Comparison of ENCODE assay signal across 13 cellular contexts in genomic region chr20:32560482-32560988, GRCh38. TPM values are rescaled to one million over a fixed set of nuclear protein-coding genes. Genes with fewer than 3 reads are reported as not detected.
DNase-seq lines count a peak whose midpoint lies in the region; ATAC-seq and TF ChIP-seq lines count a peak whose summit lies in the region.
"Had no signal": no experiment of that assay in that cellular context is flagged by ENCODE, and none has a peak within 500 bp of the region (broad histone marks: within the 10 kb centered on the region; RNA-seq: fewer than 3 reads in every experiment).

No MANE protein-coding gene starts in this region.

- no peaks in the 10 kb centered on the region for H3K79me2 ChIP-seq in neural progenitor cell (ENCODE audit: low read depth)

- peaks cover 64% of the 10 kb centered on the region for H3F3A ChIP-seq in neural progenitor cell (ENCODE audit: low read depth)

- H3K9me3 Mint-ChIP-seq in activated T-cell treated with anti-CD3 and anti-CD28 coated beads, Interleukin-2, amount 50 U/mL, for 24 hours = no peaks in the 10 kb centered on the region
- H3K9me3 Mint-ChIP-seq in dendritic cell treated with granulocyte-macrophage colony-stimulating factor and Interleukin-4, amounts not matched to agents 40 ng/mL and 50 ng/mL, for 4 days = no peaks in the 10 kb centered on the region
- peaks cover 3% of the 10 kb centered on the region for H3K9me3 Mint-ChIP-seq in neural progenitor cell
- H3K9me3 Mint-ChIP-seq: H9 had no signal

- H3K27ac ChIP-seq in KOPT-K1 (ENCODE audit: low read depth, low read length, poor library complexity, severe bottlenecking) = peak overlapping the region; percentile 34
- H3K27ac ChIP-seq in neural progenitor cell = peak overlapping the region; percentile 73
- no peak overlapping the region for H3K27ac ChIP-seq in left lung
- H3K27ac ChIP-seq: ascending aorta, upper lobe of left lung had no signal

- intact Hi-C loops in dendritic cell treated with granulocyte-macrophage colony-stimulating factor and Interleukin-4, amounts not matched to agents 40 ng/mL and 50 ng/mL, for 4 days (cut with micrococcal nuclease) = no loop called here
- intact Hi-C loops in left lung (cut with DNase I) = no loop called here

- no peaks in the 10 kb centered on the region for H3K27me3 Mint-ChIP-seq in activated T-cell treated with anti-CD3 and anti-CD28 coated beads, Interleukin-2, amount 50 U/mL, for 24 hours
- H3K27me3 Mint-ChIP-seq in dendritic cell treated with granulocyte-macrophage colony-stimulating factor and Interleukin-4, amounts not matched to agents 40 ng/mL and 50 ng/mL, for 4 days = peaks cover 4% of the 10 kb centered on the region
- peaks cover 11% of the 10 kb centered on the region for H3K27me3 Mint-ChIP-seq in neural progenitor cell (ENCODE audit: insufficient read depth, low read depth)

- no peak overlapping the region for H3K9ac ChIP-seq in neural progenitor cell

- peaks cover 59% of the 10 kb centered on the region for H3K4me1 Mint-ChIP-seq in activated T-cell treated with anti-CD3 and anti-CD28 coated beads, Interleukin-2, amount 50 U/mL, for 24 hours (ENCODE audit: low read depth)
- peaks cover 33% of the 10 kb centered on the region for H3K4me1 Mint-ChIP-seq in dendritic cell treated with granulocyte-macrophage colony-stimulating factor and Interleukin-4, amounts not matched to agents 40 ng/mL and 50 ng/mL, for 4 days (ENCODE audit: low read depth)
- peaks cover 50% of the 10 kb centered on the region for H3K4me1 Mint-ChIP-seq in neural progenitor cell

- H3K4me1 ChIP-seq in neural progenitor cell = peaks cover 56% of the 10 kb centered on the region
- H3K4me1 ChIP-seq in left lung = peaks cover 0 to 19% of the 10 kb centered on the region in 2 donors
- H3K4me1 ChIP-seq: ascending aorta had no signal

- H3K4me3 ChIP-seq in neural progenitor cell = peak overlapping the region; percentile 28
- no peak overlapping the region for H3K4me3 ChIP-seq in left lung
- H3K4me3 ChIP-seq: ascending aorta, skin epidermis, upper lobe of left lung had no signal

- no peaks in the 10 kb centered on the region for H3K36me3 Mint-ChIP-seq in activated T-cell treated with anti-CD3 and anti-CD28 coated beads, Interleukin-2, amount 50 U/mL, for 24 hours (ENCODE audit: low read depth)
- peaks cover 13% of the 10 kb centered on the region for H3K36me3 Mint-ChIP-seq in dendritic cell treated with granulocyte-macrophage colony-stimulating factor and Interleukin-4, amounts not matched to agents 40 ng/mL and 50 ng/mL, for 4 days (ENCODE audit: low read depth)
- H3K36me3 Mint-ChIP-seq in neural progenitor cell = no peaks in the 10 kb centered on the region

- no peaks in the 10 kb centered on the region for H3K9me3 ChIP-seq in KOPT-K1 (ENCODE audit: insufficient read depth, low read length, poor library complexity, severe bottlenecking)
- H3K9me3 ChIP-seq in neural progenitor cell (ENCODE audit: low read depth) = no peaks in the 10 kb centered on the region
- H3K9me3 ChIP-seq in left lung = no peaks in the 10 kb centered on the region
- H3K9me3 ChIP-seq: ascending aorta, upper lobe of left lung had no signal

- no peaks in the 10 kb centered on the region for H3K27me3 ChIP-seq in neural progenitor cell
- H3K27me3 ChIP-seq in left lung = peaks cover 0 to 34% of the 10 kb centered on the region in 2 donors
- H3K27me3 ChIP-seq: ascending aorta, upper lobe of left lung had no signal

- H4K20me1 ChIP-seq in neural progenitor cell (ENCODE audit: low read depth) = peaks cover 23% of the 10 kb centered on the region

- H3K27ac Mint-ChIP-seq in activated T-cell treated with anti-CD3 and anti-CD28 coated beads, Interleukin-2, amount 50 U/mL, for 24 hours = peak overlapping the region; percentile 90
- H3K27ac Mint-ChIP-seq in dendritic cell treated with granulocyte-macrophage colony-stimulating factor and Interleukin-4, amounts not matched to agents 40 ng/mL and 50 ng/mL, for 4 days = peak overlapping the region; percentile 55
- H3K27ac Mint-ChIP-seq in neural progenitor cell = peak overlapping the region; percentile 57
- H3K27ac Mint-ChIP-seq: H9 had no signal

- H2AFZ ChIP-seq in neural progenitor cell (replicated peaks) = no peak overlapping the region

- TF ChIP-seq CTCF in neural progenitor cell (IDR thresholded peaks at IDR 0.05) = no peak
- TF ChIP-seq CTCF in left lung (IDR thresholded peaks at IDR 0.05) = no peak

- peak overlapping the region; percentile 77 for H3K4me2 ChIP-seq in neural progenitor cell

- ATAC-seq in left lung = no peak

- H3K36me3 ChIP-seq in KOPT-K1 (ENCODE audit: insufficient read depth, low read length) (0 out of 2 replicates have a peak, but pooled peaks cover 4% of the 10 kb centered on the region), neural progenitor cell (no peaks in the 10 kb centered on the region), left lung (no peaks in the 10 kb centered on the region)
- H3K36me3 ChIP-seq: ascending aorta, upper lobe of left lung had no signal

- DNase-seq in activated T-cell treated with anti-CD3 and anti-CD28 coated beads, Interleukin-2, amount 50 U/mL, for 24 hours = no peak
- no peak for DNase-seq in activated T-cell treated with anti-CD3 and anti-CD28 coated beads, Interleukin-2, amount 50 U/mL, for 1 hour
- DNase-seq in neural progenitor cell (ENCODE audit: low spot score) (no peak), NCI-H510A treated with DMSO at 0.1 percent for 48 hours (lab: John Stamatoyannopoulos, UW) (no peak), NOMO-1 (lab: John Stamatoyannopoulos, UW; ENCODE audit: unreplicated experiment in 2 of 2) (no peak), left lung (no peak)
- DNase-seq: H9, NCI-H2029 had no signal

- peak overlapping the region; percentile 51 for H3K4me3 Mint-ChIP-seq in activated T-cell treated with anti-CD3 and anti-CD28 coated beads, Interleukin-2, amount 50 U/mL, for 24 hours
- H3K4me3 Mint-ChIP-seq in dendritic cell treated with granulocyte-macrophage colony-stimulating factor and Interleukin-4, amounts not matched to agents 40 ng/mL and 50 ng/mL, for 4 days = no peak overlapping the region
- peak overlapping the region; percentile 72 for H3K4me3 Mint-ChIP-seq in neural progenitor cell
- H3K4me3 Mint-ChIP-seq: H9 had no signal

RNA-seq across cellular contexts. Expression of gene NOL4L, which starts 24.6 kb away (rescaled TPM):
- total RNA-seq in neural progenitor cell (ENCODE audit: low replicate concordance) = 11.9 and 25.6 TPM in 2 replicates
- 10 to 100 TPM; 16.7 to 19.2 TPM for total RNA-seq in left lung

Comparison
In these comparisons a context has a peak if more than half of its experiments do, and no peak if none do; other contexts are left out.
1. H3K27ac ChIP-seq: peak in KOPT-K1 (single experiment) and neural progenitor cell (single experiment); none in left lung (0 of 2).
2. Peak in every context shown above with its lines, with median percentiles within 50 percentile points of each other: H3K27ac Mint-ChIP-seq.